Comparison of ENCODE assay signal across 26 cellular contexts in genomic region chr22:21771631-21771976, GRCh38. TPM values are rescaled to one million over a fixed set of nuclear protein-coding genes. Genes with fewer than 3 reads are reported as not detected.
DNase-seq lines count a peak whose midpoint lies in the region; ATAC-seq, FAIRE-seq and TF ChIP-seq lines count a peak whose summit lies in the region.
"Had no signal": no experiment of that assay in that cellular context is flagged by ENCODE, and none has a peak within 500 bp of the region (broad histone marks: within the 10 kb centered on the region; RNA-seq: fewer than 3 reads in every experiment).

No MANE protein-coding gene starts in this region.

- POLR2A ChIA-PET in K562 (lab: Yijun Ruan, JAX): interaction anchor here (0.6 to 9.3 kb wide), 17 partner anchors 8 to 1110 kb away, joined by 3 to 258 read pairs (median 4); partner anchors contain the start of gene PPM1F

- H3K4me1 Mint-ChIP-seq in natural killer cell: peaks cover 48 to 76% of the 10 kb centered on the region in 2 donors
- H3K4me1 Mint-ChIP-seq: GM23338 had no signal

- peak overlapping the region in 8 of 11 experiments; percentile 65 to 77 (median 72); a peak in 8 of 22 replicates for H3K9ac ChIP-seq in BLaER1 treated with 17β-estradiol and CSF1 and Interleukin-3, amounts not matched to agents 10 nM and 100 nM
- H3K9ac ChIP-seq in K562 (ENCODE audit: insufficient read depth in 1 of 2, low read depth in 2 of 2, low read length in 2 of 2): no peak overlapping the region
- H3K9ac ChIP-seq: KMS-11 had no signal

- ATAC-seq in K562 (no peak), natural killer cell (no peak), HG03469 (IDR thresholded peaks at IDR 0.05; ENCODE audit: unreplicated experiment) (no peak)
- ATAC-seq: CD8-positive, alpha-beta T cell; GM23338; T-cell had no signal

- H3K4me3 ChIP-seq in BLaER1 treated with 17β-estradiol and CSF1 and Interleukin-3, amounts not matched to agents 10 nM and 100 nM: peak overlapping the region in 1 of 10 experiments; percentile 53; a peak in 1 of 20 replicates
- H3K4me3 ChIP-seq in HL-60 (replicated peaks; ENCODE audit: insufficient read depth, low read length) (no peak overlapping the region), K562 (no peak overlapping the region)
- H3K4me3 ChIP-seq: GM23338, HAP-1, SJSA1 had no signal

- peaks cover 0 to 29% (median 20%) of the 10 kb centered on the region in 11 experiments; a peak in 17 of 22 replicates for H3K9me3 ChIP-seq in BLaER1 treated with 17β-estradiol and CSF1 and Interleukin-3, amounts not matched to agents 10 nM and 100 nM (replicated peaks in 1 of 11)
- no peaks in the 10 kb centered on the region for H3K9me3 ChIP-seq in K562 (replicated peaks; ENCODE audit: control insufficient read depth, insufficient read depth, low read depth, low read length)
- H3K9me3 ChIP-seq: HAP-1, SJSA1 had no signal

- H3K4me2 ChIP-seq in BLaER1 treated with 17β-estradiol and CSF1 and Interleukin-3, amounts not matched to agents 10 nM and 100 nM: peak overlapping the region; percentile 53 to 98 (median 82); a peak in 19 of 22 replicates
- no peak overlapping the region for H3K4me2 ChIP-seq in K562 (ENCODE audit: insufficient read depth, low read length)
- H3K4me2 ChIP-seq: GM23338, KMS-11 had no signal

- H3K4me1 ChIP-seq in BLaER1 treated with 17β-estradiol and CSF1 and Interleukin-3, amounts not matched to agents 10 nM and 100 nM: peaks cover 46 to 66% (median 55%) of the 10 kb centered on the region in 10 experiments
- no peaks in the 10 kb centered on the region for H3K4me1 ChIP-seq in K562 (replicated peaks in 1 of 2; ENCODE audit: control insufficient read depth in 2 of 2, insufficient read depth in 2 of 2, low read length in 2 of 2)
- H3K4me1 ChIP-seq: HAP-1, SJSA1 had no signal

- no peaks in the 10 kb centered on the region for H3K27me3 Mint-ChIP-seq in natural killer cell (ENCODE audit: low read depth in 2 of 2)
- H3K27me3 Mint-ChIP-seq: T-cell had no signal

- in situ Hi-C loops in K562 (cut with MboI): no loop called here

- H3K27me3 ChIP-seq in BLaER1 treated with 17β-estradiol and CSF1 and Interleukin-3, amounts not matched to agents 10 nM and 100 nM: no peaks in the 10 kb centered on the region
- no peaks in the 10 kb centered on the region for H3K27me3 ChIP-seq in HL-60 (ENCODE audit: insufficient read depth, poor library complexity, severe bottlenecking)
- no peaks in the 10 kb centered on the region for H3K27me3 ChIP-seq in K562 (ENCODE audit: control insufficient read depth in 2 of 2, insufficient read depth in 2 of 2, low read length in 2 of 2)
- H3K27me3 ChIP-seq: SJSA1 had no signal

- H3K27ac ChIP-seq in BLaER1 treated with 17β-estradiol and CSF1 and Interleukin-3, amounts not matched to agents 10 nM and 100 nM: peak overlapping the region; percentile 78 to 92 (median 83); a peak in 21 of 22 replicates
- H3K27ac ChIP-seq in HL-60 (replicated peaks) (peak overlapping the region; percentile 57), K562 (ENCODE audit: extremely low read depth, low read depth, low read length) (no peak overlapping the region)
- H3K27ac ChIP-seq: KMS-11, SJSA1 had no signal

- H3K9me1 ChIP-seq in K562 (ENCODE audit: control insufficient read depth, insufficient read depth, low read length): peaks cover 6% of the 10 kb centered on the region

- no peak for TF ChIP-seq POLR2A in K562 (conservative IDR thresholded peaks at IDR 0.05)

- H3K36me3 ChIP-seq in BLaER1 treated with 17β-estradiol and CSF1 and Interleukin-3, amounts not matched to agents 10 nM and 100 nM: peaks cover 69 to 97% (median 90%) of the 10 kb centered on the region in 11 experiments
- H3K36me3 ChIP-seq in K562 (ENCODE audit: control insufficient read depth, insufficient read depth, low read length): peaks cover 87% of the 10 kb centered on the region

- FAIRE-seq in K562 (lab: Jason Lieb, UNC): no peak
- FAIRE-seq: GM12892, RCC 7860 had no signal

- intact Hi-C loops in K562 (cut with micrococcal nuclease): no loop called here
- intact Hi-C loops in natural killer cell (cut with micrococcal nuclease): loop anchor here (5.0 kb wide), 1 partner anchor 61 kb away; no protein-coding TSS in a partner anchor

- no peaks in the 10 kb centered on the region for H3K9me3 Mint-ChIP-seq in natural killer cell
- H3K9me3 Mint-ChIP-seq: CD8-positive, alpha-beta T cell; GM23338; T-cell had no signal

- WGBS in K562 (ENCODE audit: insufficient coverage, low coverage, missing lambda C conversion rate): 96% methylated on average over 4 of the region's 4 CpGs

- H2AFZ ChIP-seq in K562 (ENCODE audit: low read depth, low read length): no peak overlapping the region
- H2AFZ ChIP-seq: GM23338 had no signal

- H3K4me3 Mint-ChIP-seq in natural killer cell: peak overlapping the region; percentile 87
- H3K4me3 Mint-ChIP-seq: CD8-positive, alpha-beta T cell; GM23338 had no signal

- H3K79me2 ChIP-seq in K562 (ENCODE audit: control insufficient read depth, insufficient read depth, low read length): no peaks in the 10 kb centered on the region

- no peak for TF ChIP-seq EP300 in K562 (IDR thresholded peaks at IDR 0.05; ENCODE audit: low read length)

- no peak for DNase-seq in HL-60 (ENCODE audit: low read depth in 1 of 2, low spot score in 1 of 2)
- no peak for DNase-seq in K562 (ENCODE audit: extremely low read depth in 1 of 4, low spot score in 3 of 4)
- no peak for DNase-seq in natural killer cell
- no peak for DNase-seq in SW480 (ENCODE audit: low spot score)
- no peak for DNase-seq in activated CD4-positive, alpha-beta T cell treated with anti-CD3 and anti-CD28 coated beads, Interleukin-2, amount 50 U/mL, for 48 hours
- no peak for DNase-seq in CD1c-positive myeloid dendritic cell (ENCODE audit: extremely low spot score)
- DNase-seq: CD8-positive, alpha-beta T cell; DMS79 treated with DMSO at 0.1 percent for 48 hours; GF-D8; IMR-90; NCI-H1048; NCI-H1417; NCI-H1694 treated with DMSO at 0.1 percent for 48 hours; NCI-H2081; NCI-H2227 treated with DMSO at 0.1 percent for 48 hours; NCI-H526 treated with DMSO at 0.1 percent for 48 hours; OCI-M1; T-cell had no signal

- no peak for TF ChIP-seq CTCF in HL-60 (IDR thresholded peaks at IDR 0.05; ENCODE audit: insufficient read depth, low read length)
- TF ChIP-seq CTCF in K562 (IDR thresholded peaks at IDR 0.05 in 2 of 3, conservative IDR thresholded peaks at IDR 0.05 in 1 of 3; ENCODE audit: insufficient read depth in 2 of 3, low read depth in 1 of 3, low read length in 3 of 3): 0 out of 6 replicates have a peak, but pooled peaks of 1 of the 3 experiments have one; percentile 12
- TF ChIP-seq CTCF in natural killer cell (IDR thresholded peaks at IDR 0.05): no peak

- H3K36me3 Mint-ChIP-seq in natural killer cell: peaks cover 7% of the 10 kb centered on the region

- peak overlapping the region; percentile 88 to 95 for H3K27ac Mint-ChIP-seq in natural killer cell
- H3K27ac Mint-ChIP-seq: GM23338 had no signal

- no TSS peak for BruUV-seq in K562 (replicated peaks; lab: Mats Ljungman, UMichigan)

- CTCF ChIA-PET in K562 (lab: Yijun Ruan, JAX; ENCODE audit: low intra/inter-chr PET ratio): no interaction called here

- peaks cover 0 to 14% (median 0%) of the 10 kb centered on the region in 11 experiments; a peak in 2 of 22 replicates for H4K20me1 ChIP-seq in BLaER1 treated with 17β-estradiol and CSF1 and Interleukin-3, amounts not matched to agents 10 nM and 100 nM
- peaks cover 6% of the 10 kb centered on the region for H4K20me1 ChIP-seq in K562 (replicated peaks; ENCODE audit: control insufficient read depth, insufficient read depth, low read length)

- no peak for TF ChIP-seq RAD21 in K562 (CRISPR knock-in tag; conservative IDR thresholded peaks at IDR 0.05 in 1 of 2, IDR thresholded peaks at IDR 0.05 in 1 of 2)

TF ChIP-seq in K562, 482 proteins besides CTCF, POLR2A, EP300 and RAD21:
- TF ChIP-seq ZNF143 (CRISPR knock-in tag; IDR thresholded peaks at IDR 0.05): 0 out of 2 replicates have a peak, but pooled peaks have one; percentile 21
- no peak for TF ChIP-seq NR2F6 (CRISPR knock-in tag; IDR thresholded peaks at IDR 0.05)
- TF ChIP-seq, protein P1, sequence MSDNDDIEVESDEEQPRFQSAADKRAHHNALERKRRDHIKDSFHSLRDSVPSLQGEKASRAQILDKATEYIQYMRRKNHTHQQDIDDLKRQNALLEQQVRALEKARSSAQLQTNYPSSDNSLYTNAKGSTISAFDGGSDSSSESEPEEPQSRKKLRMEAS (CRISPR knock-in tag; IDR thresholded peaks at IDR 0.05): peak; percentile 27; the same call in 1 of the 2 replicates
- TF ChIP-seq ZNF830 (CRISPR knock-in tag; IDR thresholded peaks at IDR 0.05): no peak
- no peak for TF ChIP-seq MCM2 (IDR thresholded peaks at IDR 0.05; ENCODE audit: low read depth)
- no peak for TF ChIP-seq SMC3 (conservative IDR thresholded peaks at IDR 0.05; ENCODE audit: insufficient read depth, low read depth, low read length)
- no peak for TF ChIP-seq BRCA1 (IDR thresholded peaks at IDR 0.05)
- 0 out of 2 replicates have a peak, but pooled peaks have one; percentile 67 for TF ChIP-seq BRCA1 (CRISPR knock-in tag; IDR thresholded peaks at IDR 0.05)
- no peak for TF ChIP-seq TEAD4 (IDR thresholded peaks at IDR 0.05; ENCODE audit: low read length)
- TF ChIP-seq TEAD4 (CRISPR knock-in tag; IDR thresholded peaks at IDR 0.05; ENCODE audit: borderline replicate concordance): peak; percentile 63; the same call in 1 of the 2 replicates
- no peak for TF ChIP-seq CEBPB (tag; IDR thresholded peaks at IDR 0.05)
- TF ChIP-seq HDAC6 (IDR thresholded peaks at IDR 0.05; ENCODE audit: low read depth, low read length): no peak
TF ChIP-seq in K562: peak in this region for 4.

RNA-seq across cellular contexts. Expression of gene YPEL1, which starts 36.0 kb away (rescaled TPM):
- 4.4 and 6.2 TPM in 2 replicates for total RNA-seq in K562 (2011; cell fraction: chromatin; rRNA removed; ENCODE audit: low replicate concordance)
- total RNA-seq in K562 (2011; cell fraction: nucleolus; rRNA removed): 3.0 TPM in 2 replicates
- total RNA-seq in K562 (2011; cell fraction: nucleoplasm; rRNA removed): 4.6 and 4.7 TPM in 2 replicates
- total RNA-seq in K562 (2014; rRNA removed): 0.18 and 0.49 TPM in 2 replicates
- total RNA-seq in K562 (2014; rRNA removed; fragmentation: Illumina TruSeq; extraction: Trizol): 0.41 and 0.47 TPM in 2 replicates
- total RNA-seq in K562 (2015; rRNA removed; fragmentation: Illumina TruSeq; extraction: Trizol): 0.15 and 0.25 TPM in 2 replicates
- total RNA-seq in K562 (2021): 0.53 and 0.54 TPM in 2 replicates
- polyA plus RNA-seq in K562 (2011; rRNA removed): 2.2 and 2.4 TPM in 2 replicates
- 0.63 and 1.4 TPM in 2 replicates for polyA plus RNA-seq in K562 (2011; cell fraction: cytosol; rRNA removed)
- 1.9 and 2.6 TPM in 2 replicates for polyA plus RNA-seq in K562 (2011; cell fraction: nucleus; rRNA removed)
- polyA plus RNA-seq in K562 (2012): 0.59 and 4.0 TPM in 2 replicates
- polyA plus RNA-seq in K562 (2014; fragmentation: Illumina TruSeq; extraction: Trizol): 0.46 TPM in 2 replicates
- under 1 TPM; 0.07 to 0.10 TPM for polyA plus RNA-seq in K562 (2014; fragmentation: Nextera tagmentation; extraction: Ambion mirVana)
- 0.36 and 1.7 TPM in 2 replicates for polyA plus RNA-seq in K562 (2014; rRNA removed)
- 1.4 and 3.0 TPM in 2 replicates for polyA minus RNA-seq in K562 (2011; rRNA and poly(A)+ RNA removed)
- 0.46 and 0.67 TPM in 2 replicates for polyA minus RNA-seq in K562 (2011; cell fraction: cytosol; rRNA and poly(A)+ RNA removed)
- polyA minus RNA-seq in K562 (2011; cell fraction: nucleus; rRNA and poly(A)+ RNA removed): 0.67 and 1.00 TPM in 2 replicates
- 10 to 100 TPM; 59.9 to 86.3 (median 68.8) TPM for total RNA-seq in natural killer cell

Comparison
In these comparisons a context has a peak if more than half of its experiments do, and no peak if none do; other contexts are left out.
1. H3K9ac ChIP-seq: peak in BLaER1 treated with 17β-estradiol and CSF1 and Interleukin-3, amounts not matched to agents 10 nM and 100 nM (8 of 11); none in K562 (0 of 2).
2. RNA of gene YPEL1, which starts 36.0 kb away (total RNA-seq): 59.9 to 86.3 TPM in natural killer cell; 0.15 to 6.2 TPM in K562; every median in the first group is over 4 times any median in the second.